ENCODE assay signal across 8 cellular contexts in the genomic region with DNA sequence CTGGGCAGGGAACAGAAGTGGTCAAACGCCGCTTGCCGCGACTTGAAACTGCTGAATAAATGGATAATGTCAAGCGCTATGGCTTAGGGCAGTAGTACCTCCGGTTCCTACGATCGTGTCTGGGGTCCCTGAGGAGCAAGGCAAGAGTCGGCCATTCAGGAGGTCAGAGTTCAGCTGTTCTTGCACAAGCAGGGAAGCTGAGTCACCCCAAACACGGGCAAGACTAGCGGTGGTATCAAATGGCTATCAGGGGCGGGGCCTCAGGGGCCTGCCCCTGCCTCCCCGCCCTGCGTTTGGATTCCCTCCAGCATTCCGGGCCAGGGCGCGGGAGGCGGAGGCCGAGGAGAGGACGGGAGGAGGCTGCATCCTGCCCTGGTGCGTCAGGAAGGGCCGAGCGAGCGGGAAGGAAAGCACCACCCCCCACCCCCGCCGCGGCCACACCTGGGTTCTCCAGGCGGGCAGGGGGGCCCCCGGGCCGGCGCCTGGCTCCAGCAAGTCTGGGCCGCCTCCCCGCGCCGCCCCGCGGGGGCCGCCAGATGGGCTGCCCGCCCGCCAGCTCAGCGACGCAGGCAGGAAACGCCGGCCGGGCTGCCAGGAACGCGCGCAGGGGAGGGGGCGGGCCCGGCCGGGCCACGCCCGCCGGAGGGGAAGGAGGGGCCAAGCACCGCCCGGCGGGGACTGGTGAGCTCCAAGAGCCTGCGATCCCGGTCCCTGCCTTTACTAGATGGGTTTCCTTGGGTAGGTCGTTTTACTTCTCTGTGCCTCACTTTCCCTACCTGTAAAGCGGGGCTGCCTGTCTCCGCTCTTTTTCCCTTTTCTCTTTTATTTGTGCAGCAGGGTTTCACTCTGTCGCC. TPM values are rescaled to one million over a fixed set of nuclear protein-coding genes. Genes with fewer than 3 reads are reported as not detected.
DNase-seq lines count a peak whose midpoint lies in the region; ATAC-seq, FAIRE-seq and TF ChIP-seq lines count a peak whose summit lies in the region.

No MANE protein-coding gene starts in this region.

- H3K27me3 Mint-ChIP-seq in progenitor cell of endocrine pancreas: no peaks in the 10 kb centered on the region

- H3K9me3 Mint-ChIP-seq in progenitor cell of endocrine pancreas (ENCODE audit: low read depth): no peaks in the 10 kb centered on the region

- peaks cover 6% of the 10 kb centered on the region for H3K36me3 Mint-ChIP-seq in progenitor cell of endocrine pancreas (ENCODE audit: insufficient read depth)

- TF ChIP-seq POLR2A in GM12892 (IDR thresholded peaks at IDR 0.05; ENCODE audit: low read depth, low read length): no peak; the same call in none of the 2 replicates

- no peaks in the 10 kb centered on the region for H3K27me3 ChIP-seq in left ventricle myocardium inferior (ENCODE audit: low read depth)

- FAIRE-seq in GM12892 (lab: Jason Lieb, UNC): peak; percentile 76

- H3K4me1 ChIP-seq in left ventricle myocardium inferior: peaks cover 58% of the 10 kb centered on the region

- intact Hi-C loops in left ventricle myocardium inferior (cut with micrococcal nuclease): loop anchor here (2.0 kb wide), 1 partner anchor 32 kb away; a partner anchor contains a TSS

- H3K4me3 ChIP-seq in left ventricle myocardium inferior: peak overlapping the region; percentile 66

- TF ChIP-seq CTCF in left ventricle myocardium inferior (IDR thresholded peaks at IDR 0.05; ENCODE audit: borderline replicate concordance) (no peak), progenitor cell of endocrine pancreas (IDR thresholded peaks at IDR 0.05; ENCODE audit: unreplicated experiment) (no peak)

- H3K27ac ChIP-seq in left ventricle myocardium inferior (replicated peaks): peak overlapping the region; percentile 96

- peak; percentile 81 for DNase-seq in GM12892 (ENCODE audit: insufficient read length)
- peak; percentile 81 for DNase-seq in NCI-H1436 treated with DMSO at 0.1 percent for 48 hours (lab: John Stamatoyannopoulos, UW)
- DNase-seq in T follicular helper cell (ENCODE audit: low read depth): peak; percentile 80
- DNase-seq in amniotic epithelial cell (ENCODE audit: low read depth): peak; percentile 97
- DNase-seq in left ventricle myocardium inferior: peak; percentile 92
- peak; percentile 95 for DNase-seq in progenitor cell of endocrine pancreas (ENCODE audit: low spot score, unreplicated experiment)
- peak; percentile 98 for DNase-seq in ureter (ENCODE audit: low spot score)

- peak; percentile 89 for ATAC-seq in HG02852 (IDR thresholded peaks at IDR 0.05; ENCODE audit: unreplicated experiment)

- peaks cover under 1% of the 10 kb centered on the region for H3K9me3 ChIP-seq in left ventricle myocardium inferior (replicated peaks)

- H3K4me3 Mint-ChIP-seq in progenitor cell of endocrine pancreas (ENCODE audit: low read depth): peak overlapping the region; percentile 87

- peaks cover 40% of the 10 kb centered on the region for H3K4me1 Mint-ChIP-seq in progenitor cell of endocrine pancreas (ENCODE audit: low read depth)

- peak overlapping the region; percentile 99 for H3K27ac Mint-ChIP-seq in progenitor cell of endocrine pancreas

- H3K36me3 ChIP-seq in left ventricle myocardium inferior: peaks cover 8% of the 10 kb centered on the region

RNA-seq across cellular contexts. Expression of a gene that starts 32.2 kb away (rescaled TPM):
- polyA plus RNA-seq in GM12892 (2012; ENCODE audit: missing spikeins): not detected
- total RNA-seq in left ventricle myocardium inferior (91.5 TPM), progenitor cell of endocrine pancreas (322 and 326 TPM in 2 replicates), ureter (367 TPM)

RNA-seq across cellular contexts. Expression of a gene that starts 58.7 kb away (rescaled TPM):
- polyA plus RNA-seq in GM12892 (2012; ENCODE audit: missing spikeins): 43.4 TPM
- 39.0 TPM for total RNA-seq in left ventricle myocardium inferior
- total RNA-seq in progenitor cell of endocrine pancreas: 211 and 217 TPM in 2 replicates
- total RNA-seq in ureter: 176 TPM

Comparison
In these comparisons a context has a peak if more than half of its experiments do, and no peak if none do; other contexts are left out.
1. Peak in every context shown above with its lines: DNase-seq, ATAC-seq, H3K4me3 ChIP-seq and H3K27ac ChIP-seq.